ENCODE assay signal across 8 cellular contexts in genomic region chr13:91347212-91347995, GRCh38. TPM values are rescaled to one million over a fixed set of nuclear protein-coding genes. Genes with fewer than 3 reads are reported as not detected.
DNase-seq lines count a peak whose midpoint lies in the region; ATAC-seq and TF ChIP-seq lines count a peak whose summit lies in the region.

Gene MIR17HG, plus strand, starts transcription at chr13:91347687.

- no peaks in the 10 kb centered on the region for H3K9me3 Mint-ChIP-seq in dendritic cell treated with granulocyte-macrophage colony-stimulating factor and Interleukin-4, amounts not matched to agents 40 ng/mL and 50 ng/mL, for 4 days

- intact Hi-C loops in dendritic cell treated with granulocyte-macrophage colony-stimulating factor and Interleukin-4, amounts not matched to agents 40 ng/mL and 50 ng/mL, for 4 days (cut with micrococcal nuclease), result loop anchor here (2.0 to 5.0 kb wide), 3 partner anchors 53 to 215 kb away; no protein-coding TSS in a partner anchor
- intact Hi-C loops in right lobe of liver (cut with DNase I), result no loop called here

- H3K27me3 ChIP-seq in right lobe of liver, result peaks cover 0 to 16% of the 10 kb centered on the region in 2 donors

- H3K27ac Mint-ChIP-seq in dendritic cell treated with granulocyte-macrophage colony-stimulating factor and Interleukin-4, amounts not matched to agents 40 ng/mL and 50 ng/mL, for 4 days, result peak within 1 kb of the TSS; percentile 88

- H3K4me1 ChIP-seq in right lobe of liver, result peaks cover 0 to 26% (median 9%) of the 10 kb centered on the region in 4 donors

- peaks cover 0 to 5% (median 0%) of the 10 kb centered on the region in 4 donors for H3K36me3 ChIP-seq in right lobe of liver

- TF ChIP-seq CTCF in right lobe of liver (IDR thresholded peaks at IDR 0.05), result no peak

- WGBS in right lobe of liver (ENCODE audit: insufficient coverage, low coverage, low lambda C conversion rate, missing lambda C conversion rate), result under 1% methylated on average over 46 of the region's 103 CpGs

- H3K4me3 ChIP-seq in right lobe of liver, result peak within 1 kb of the TSS; percentile 64 to 94 (median 74)

- ATAC-seq in GM19438 (IDR thresholded peaks at IDR 0.05; ENCODE audit: low read depth, unreplicated experiment) (peak; percentile 59), HG03565 (IDR thresholded peaks at IDR 0.05; ENCODE audit: unreplicated experiment) (peak; percentile 45), right lobe of liver (peak; percentile 83 to 91 (median 84))

- TF ChIP-seq POLR2A in right lobe of liver (IDR thresholded peaks at IDR 0.05), result peak; percentile 86

- peak within 1 kb of the TSS; percentile 93 to 98 (median 94) for H3K27ac ChIP-seq in right lobe of liver

- peak within 1 kb of the TSS; percentile 91 for H3K4me3 Mint-ChIP-seq in dendritic cell treated with granulocyte-macrophage colony-stimulating factor and Interleukin-4, amounts not matched to agents 40 ng/mL and 50 ng/mL, for 4 days

- H3K9me3 ChIP-seq in right lobe of liver, result no peaks in the 10 kb centered on the region

- H3K27me3 Mint-ChIP-seq in dendritic cell treated with granulocyte-macrophage colony-stimulating factor and Interleukin-4, amounts not matched to agents 40 ng/mL and 50 ng/mL, for 4 days, result peaks cover 5% of the 10 kb centered on the region

- H3K36me3 Mint-ChIP-seq in dendritic cell treated with granulocyte-macrophage colony-stimulating factor and Interleukin-4, amounts not matched to agents 40 ng/mL and 50 ng/mL, for 4 days (ENCODE audit: low read depth), result peaks cover 28% of the 10 kb centered on the region

- H3K4me1 Mint-ChIP-seq in dendritic cell treated with granulocyte-macrophage colony-stimulating factor and Interleukin-4, amounts not matched to agents 40 ng/mL and 50 ng/mL, for 4 days (ENCODE audit: low read depth), result peaks cover 20% of the 10 kb centered on the region

- DNase-seq in CD1c-positive myeloid dendritic cell (ENCODE audit: extremely low spot score) (peak; percentile 94), NCI-H774 (lab: John Stamatoyannopoulos, UW) (peak; percentile 66), right lobe of liver (peak; percentile 93 to 94 (median 94))
- DNase-seq in activated CD4-positive, alpha-beta T cell treated with anti-CD3 and anti-CD28 coated beads, Interleukin-2, amount 50 U/mL, for 4 hours, result peak; percentile 86 to 87
- DNase-seq in stimulated activated CD4-positive, alpha-beta T cell treated with anti-CD3 and anti-CD28 coated beads, Interleukin-4, amount 100 ng/mL, for 1 hour, result peak; percentile 92

RNA-seq across cellular contexts. Expression of gene MIR17HG, which starts in this region (rescaled TPM):
- total RNA-seq in right lobe of liver, result 1 to 10 TPM; 1.8 to 3.8 (median 2.4) TPM

Comparison
In these comparisons a context has a peak if more than half of its experiments do, and no peak if none do; other contexts are left out.
1. Peak in every context shown above with its lines: DNase-seq, ATAC-seq, H3K4me3 ChIP-seq and H3K27ac ChIP-seq.